Comparison of ENCODE assay signal across 2 cellular contexts in the genomic region with DNA sequence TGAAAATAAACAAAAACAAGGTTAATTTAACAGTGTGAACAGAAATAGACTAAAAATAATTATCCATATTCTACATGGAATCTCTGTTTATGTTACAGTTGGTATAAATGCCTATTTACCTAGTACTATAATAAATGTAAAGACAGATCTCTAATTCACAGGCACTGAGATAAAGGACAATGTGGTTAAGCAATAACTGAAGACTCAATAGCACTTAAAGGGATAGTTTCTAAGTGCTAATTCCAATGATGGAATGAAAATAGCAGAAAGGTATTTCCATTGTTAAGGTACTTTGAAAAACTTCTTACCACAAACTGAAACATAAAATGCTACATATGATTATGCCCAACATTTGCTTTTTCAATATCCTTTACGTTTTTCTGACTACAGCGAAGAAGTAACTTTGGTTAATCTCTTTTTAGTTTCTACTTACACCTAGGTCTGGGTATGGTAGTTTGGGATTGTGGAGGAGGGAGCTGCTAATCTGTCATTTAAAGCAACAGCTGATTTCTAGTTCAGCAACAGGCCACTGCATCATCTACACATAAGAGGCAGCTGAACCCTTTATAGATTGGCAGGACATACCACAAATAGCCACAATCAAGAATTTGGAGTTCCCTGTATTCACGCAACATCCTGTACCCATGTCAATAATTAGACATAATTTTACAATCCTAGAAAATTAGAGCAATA.
TF ChIP-seq lines count a peak whose summit lies in the region.

No MANE protein-coding gene starts in this region.

TF ChIP-seq in HepG2, 621 proteins besides CTCF, POLR2A, EP300 and RAD21:
- TF ChIP-seq FOXC1 (CRISPR knock-in tag; IDR thresholded peaks at IDR 0.05; ENCODE audit: borderline replicate concordance) (no peak), DNMT3B (CRISPR knock-in tag; conservative IDR thresholded peaks at IDR 0.05) (no peak), SRSF4 (IDR thresholded peaks at IDR 0.05; ENCODE audit: low read depth, low read length, poor library complexity, severe bottlenecking) (no peak), CEBPG (CRISPR knock-in tag; IDR thresholded peaks at IDR 0.05) (peak; percentile 57), RBM39 (IDR thresholded peaks at IDR 0.05; ENCODE audit: low read depth, low read length, poor library complexity, severe bottlenecking) (no peak), GLI4 (CRISPR knock-in tag; IDR thresholded peaks at IDR 0.05; ENCODE audit: borderline replicate concordance) (no peak), ZNF615 (CRISPR knock-in tag; IDR thresholded peaks at IDR 0.05; ENCODE audit: borderline replicate concordance) (no peak), FOXM1 (CRISPR knock-in tag; IDR thresholded peaks at IDR 0.05) (no peak), NAIF1 (CRISPR knock-in tag; IDR thresholded peaks at IDR 0.05; ENCODE audit: borderline replicate concordance) (no peak)

TF ChIP-seq in SK-N-SH treated with all-trans-retinoic acid at 6 μM for 48 hours, 23 proteins besides CTCF, POLR2A, EP300 and RAD21:
- TF ChIP-seq SNAI2 (CRISPR knock-in tag; IDR thresholded peaks at IDR 0.05) (no peak), ZFP3 (CRISPR knock-in tag; IDR thresholded peaks at IDR 0.05) (no peak), TCF4 (CRISPR knock-in tag; IDR thresholded peaks at IDR 0.05; ENCODE audit: borderline replicate concordance) (no peak), ISL1 (CRISPR knock-in tag; IDR thresholded peaks at IDR 0.05) (0 out of 2 replicates have a peak, but pooled peaks have one; percentile 50), ZC3H10 (CRISPR knock-in tag; IDR thresholded peaks at IDR 0.05) (no peak), RARB (CRISPR knock-in tag; IDR thresholded peaks at IDR 0.05) (no peak)
- TF ChIP-seq, protein P1, sequence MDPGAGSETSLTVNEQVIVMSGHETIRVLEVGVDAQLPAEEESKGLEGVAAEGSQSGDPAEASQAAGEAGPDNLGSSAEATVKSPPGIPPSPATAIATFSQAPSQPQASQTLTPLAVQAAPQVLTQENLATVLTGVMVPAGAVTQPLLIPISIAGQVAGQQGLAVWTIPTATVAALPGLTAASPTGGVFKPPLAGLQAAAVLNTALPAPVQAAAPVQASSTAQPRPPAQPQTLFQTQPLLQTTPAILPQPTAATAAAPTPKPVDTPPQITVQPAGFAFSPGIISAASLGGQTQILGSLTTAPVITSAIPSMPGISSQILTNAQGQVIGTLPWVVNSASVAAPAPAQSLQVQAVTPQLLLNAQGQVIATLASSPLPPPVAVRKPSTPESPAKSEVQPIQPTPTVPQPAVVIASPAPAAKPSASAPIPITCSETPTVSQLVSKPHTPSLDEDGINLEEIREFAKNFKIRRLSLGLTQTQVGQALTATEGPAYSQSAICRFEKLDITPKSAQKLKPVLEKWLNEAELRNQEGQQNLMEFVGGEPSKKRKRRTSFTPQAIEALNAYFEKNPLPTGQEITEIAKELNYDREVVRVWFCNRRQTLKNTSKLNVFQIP (CRISPR knock-in tag; IDR thresholded peaks at IDR 0.05; ENCODE audit: borderline replicate concordance, low read depth): no peak
